11 cellular contexts compared by ENCODE assay signal in the genomic region with DNA sequence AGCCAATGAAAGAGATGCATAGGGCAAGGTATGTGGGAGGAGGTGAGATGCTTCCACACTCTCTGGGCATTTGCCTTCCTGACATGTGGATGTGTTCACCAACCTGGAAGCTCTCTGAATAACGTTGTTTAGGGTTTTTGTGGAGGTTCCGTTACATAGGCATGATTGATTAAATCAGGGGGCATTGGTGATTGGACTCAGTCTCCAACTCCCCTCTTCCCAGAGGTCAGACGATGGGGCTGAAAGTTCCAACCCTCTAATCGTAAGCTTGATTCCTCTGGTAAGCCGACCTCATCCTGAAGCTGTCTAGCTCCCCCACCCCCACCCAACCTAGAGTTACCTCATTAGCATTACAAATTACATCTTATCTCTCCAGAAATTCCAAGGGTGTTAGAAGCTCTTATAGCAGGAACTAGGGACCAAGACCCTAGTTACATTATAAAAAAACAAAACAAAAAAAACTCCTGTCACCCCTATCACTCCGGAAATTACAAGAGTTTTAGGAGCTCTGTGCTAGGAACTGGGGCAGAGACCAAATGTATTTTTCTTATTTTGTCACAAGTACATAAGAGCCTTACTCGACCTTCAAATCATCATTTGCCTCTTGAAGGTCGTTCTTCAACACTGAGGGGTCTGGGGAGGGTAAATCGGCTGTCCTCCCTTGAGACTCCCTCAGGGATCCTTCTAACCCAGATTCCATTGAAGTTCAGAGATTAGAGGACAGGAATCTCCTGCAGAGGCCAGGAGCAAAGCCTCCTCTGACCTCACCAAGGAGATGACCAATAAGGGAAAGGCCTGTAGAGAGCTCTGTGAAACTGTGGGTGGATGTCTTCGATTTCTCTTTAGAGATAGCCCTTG.
"Had no signal": no experiment of that assay in that cellular context is flagged by ENCODE, and none has a peak within 500 bp of the region (broad histone marks: within the 10 kb centered on the region; RNA-seq: fewer than 3 reads in every experiment).

No MANE protein-coding gene starts in this region.

- H3K9me3 Mint-ChIP-seq: activated CD4-positive, alpha-beta memory T cell treated with anti-CD3 and anti-CD28 coated beads for 36 hours; activated T-cell treated with anti-CD3 and anti-CD28 coated beads, Interleukin-2, amount 50 U/mL, for 72 hours; stimulated activated naive CD8-positive, alpha-beta T cell treated with anti-CD3 and anti-CD28 coated beads, Interleukin-15, Interleukin-2, amounts not matched to agents 100 ng/mL and 50 ng/mL, for 24 hours had no signal

- ATAC-seq: activated T-cell treated with anti-CD3 and anti-CD28 coated beads, Interleukin-2, amount 50 U/mL, for 72 hours; gastrocnemius medialis; left lobe of liver; upper lobe of right lung had no signal

- H3K4me3 Mint-ChIP-seq: activated CD4-positive, alpha-beta memory T cell treated with anti-CD3 and anti-CD28 coated beads for 36 hours; activated T-cell treated with anti-CD3 and anti-CD28 coated beads, Interleukin-2, amount 50 U/mL, for 72 hours; stimulated activated naive CD8-positive, alpha-beta T cell treated with anti-CD3 and anti-CD28 coated beads, Interleukin-15, Interleukin-2, amounts not matched to agents 100 ng/mL and 50 ng/mL, for 24 hours had no signal

- H3K36me3 Mint-ChIP-seq: activated CD4-positive, alpha-beta memory T cell treated with anti-CD3 and anti-CD28 coated beads for 36 hours had no signal

- H3K27ac ChIP-seq: ascending aorta, cardiac muscle cell, gastrocnemius medialis, ovary, upper lobe of right lung had no signal

- H3K27ac Mint-ChIP-seq: activated CD4-positive, alpha-beta memory T cell treated with anti-CD3 and anti-CD28 coated beads for 36 hours; activated T-cell treated with anti-CD3 and anti-CD28 coated beads, Interleukin-2, amount 50 U/mL, for 72 hours; stimulated activated naive CD8-positive, alpha-beta T cell treated with anti-CD3 and anti-CD28 coated beads, Interleukin-15, Interleukin-2, amounts not matched to agents 100 ng/mL and 50 ng/mL, for 24 hours had no signal

- H3K36me3 ChIP-seq: ascending aorta, cardiac muscle cell, gastrocnemius medialis, ovary, upper lobe of right lung had no signal

- H3K9me3 ChIP-seq: ascending aorta, gastrocnemius medialis, ovary, upper lobe of right lung had no signal

- H3K4me3 ChIP-seq: ascending aorta, cardiac muscle cell, gastrocnemius medialis, ovary, upper lobe of right lung had no signal

- DNase-seq: activated CD4-positive, alpha-beta memory T cell treated with anti-CD3 and anti-CD28 coated beads for 36 hours; activated T-cell treated with anti-CD3 and anti-CD28 coated beads, Interleukin-2, amount 50 U/mL, for 72 hours; gastrocnemius medialis; ovary; stimulated activated CD4-positive, alpha-beta T cell treated with anti-CD3 and anti-CD28 coated beads, Interleukin-2, amount 100 ng/mL, for 48 hours; T1000; upper lobe of right lung had no signal

- H3K27me3 ChIP-seq: ascending aorta, cardiac muscle cell, gastrocnemius medialis, ovary, upper lobe of right lung had no signal

- H3K27me3 Mint-ChIP-seq: activated CD4-positive, alpha-beta memory T cell treated with anti-CD3 and anti-CD28 coated beads for 36 hours; stimulated activated naive CD8-positive, alpha-beta T cell treated with anti-CD3 and anti-CD28 coated beads, Interleukin-15, Interleukin-2, amounts not matched to agents 100 ng/mL and 50 ng/mL, for 24 hours had no signal

- H3K4me1 ChIP-seq: ascending aorta, gastrocnemius medialis had no signal
